In the genomic region with DNA sequence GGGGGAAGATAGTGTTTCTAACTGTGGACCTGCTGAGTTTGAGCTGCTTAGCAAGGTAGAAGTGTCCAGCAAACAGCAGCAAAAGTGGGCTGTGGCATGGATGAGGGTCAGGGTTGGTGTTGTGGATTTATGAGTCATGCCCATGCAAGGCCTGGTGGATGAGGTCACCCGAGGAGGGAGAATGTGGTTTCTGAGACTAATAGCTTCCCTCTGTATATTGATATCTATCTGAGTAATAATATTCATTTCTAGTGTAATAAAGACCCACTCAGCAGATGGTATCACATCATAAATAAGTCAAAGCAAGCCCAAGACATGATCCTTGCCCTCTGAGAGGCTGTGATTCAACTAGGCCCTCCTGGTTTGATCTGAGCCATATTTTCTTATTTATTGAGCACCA, we compare ENCODE assay signal across 9 cellular contexts.
DNase-seq lines count a peak whose midpoint lies in the region; ATAC-seq, FAIRE-seq and TF ChIP-seq lines count a peak whose summit lies in the region.
"Had no signal": no experiment of that assay in that cellular context is flagged by ENCODE, and none has a peak within 500 bp of the region (broad histone marks: within the 10 kb centered on the region; RNA-seq: fewer than 3 reads in every experiment).

No MANE protein-coding gene starts in this region.

- peaks cover 26% of the 10 kb centered on the region for H3K27me3 Mint-ChIP-seq in HFFc6 (ENCODE audit: insufficient read depth)

- no peaks in the 10 kb centered on the region for H3K36me3 Mint-ChIP-seq in HFFc6 (ENCODE audit: low read depth)

- H3K27me3 ChIP-seq in lower lobe of right lung (ENCODE audit: low read depth) (no peaks in the 10 kb centered on the region), prostate gland (replicated peaks; ENCODE audit: insufficient read depth) (no peaks in the 10 kb centered on the region)

- no peaks in the 10 kb centered on the region for H3K9me3 ChIP-seq in lower lobe of right lung
- no peaks in the 10 kb centered on the region for H3K9me3 ChIP-seq in prostate gland

- peaks cover 26% of the 10 kb centered on the region for H3K4me1 Mint-ChIP-seq in HFFc6 (ENCODE audit: low read depth)

- H3K27ac ChIP-seq in lower lobe of right lung (no peak overlapping the region), prostate gland (no peak overlapping the region)

- no peak for FAIRE-seq in GM19239 (lab: Jason Lieb, UNC)
- FAIRE-seq: GM18507 had no signal

- no peak for TF ChIP-seq POLR2A in prostate gland (IDR thresholded peaks at IDR 0.05)

- peak; percentile 72 for DNase-seq in DMS53 (lab: John Stamatoyannopoulos, UW)
- DNase-seq in HFFc6: peak; percentile 86
- peak; percentile 88 for DNase-seq in amniotic epithelial cell (ENCODE audit: low read depth)
- DNase-seq in lower lobe of right lung: no peak
- no peak for DNase-seq in NCI-H524 treated with DMSO at 0.1 percent for 48 hours (lab: John Stamatoyannopoulos, UW)
- DNase-seq in prostate gland (ENCODE audit: low spot score): no peak
- no peak for DNase-seq in GM19239 (ENCODE audit: insufficient read length, low spot score)
- DNase-seq in cerebellar nuclear complex (lab: John Stamatoyannopoulos, UW): no peak

- WGBS in prostate gland: 30% methylated on average over 1 of the region's 1 CpG

- H3K27ac Mint-ChIP-seq in HFFc6: no peak overlapping the region

- ATAC-seq in lower lobe of right lung: peak; percentile 35 to 54

- TF ChIP-seq CTCF in HFFc6 (IDR thresholded peaks at IDR 0.05): no peak
- no peak for TF ChIP-seq CTCF in lower lobe of right lung (IDR thresholded peaks at IDR 0.05)
- TF ChIP-seq CTCF in prostate gland (IDR thresholded peaks at IDR 0.05): no peak

- H3K9me3 Mint-ChIP-seq in HFFc6: no peaks in the 10 kb centered on the region

- H3K36me3 ChIP-seq in lower lobe of right lung: no peaks in the 10 kb centered on the region
- no peaks in the 10 kb centered on the region for H3K36me3 ChIP-seq in prostate gland

- intact Hi-C loops in lower lobe of right lung (cut with DNase I): no loop called here
- intact Hi-C loops in prostate gland (cut with DNase I): no loop called here

- no peaks in the 10 kb centered on the region for H3K4me1 ChIP-seq in lower lobe of right lung
- H3K4me1 ChIP-seq in prostate gland (replicated peaks): no peaks in the 10 kb centered on the region

- no peak overlapping the region for H3K4me3 ChIP-seq in lower lobe of right lung
- H3K4me3 ChIP-seq in prostate gland: no peak overlapping the region

- H3K4me3 Mint-ChIP-seq in HFFc6: no peak overlapping the region

Comparison
In these comparisons a context has a peak if more than half of its experiments do, and no peak if none do; other contexts are left out.
1. DNase-seq: peak in DMS53 (single experiment), HFFc6 (single experiment) and amniotic epithelial cell (single experiment); none in lower lobe of right lung (single experiment), NCI-H524 treated with DMSO at 0.1 percent for 48 hours (single experiment), prostate gland (single experiment), GM19239 (single experiment) and cerebellar nuclear complex (0 of 2).